Comparison of ENCODE assay signal across 1 cellular context in genomic region chr10:69865450-69865849, GRCh38.
TF ChIP-seq lines count a peak whose summit lies in the region.

No MANE protein-coding gene starts in this region.

TF ChIP-seq in H1, 55 proteins besides CTCF, POLR2A, EP300 and RAD21 (continued from another document):
- TF ChIP-seq CBX8 (IDR thresholded peaks at IDR 0.05; ENCODE audit: borderline replicate concordance, low read depth, low read length) (no peak), CHD7 (IDR thresholded peaks at IDR 0.05; ENCODE audit: insufficient replicate concordance, low read length) (no peak), BCL11A (IDR thresholded peaks at IDR 0.05; ENCODE audit: low read depth in 2 of 2, low read length in 2 of 2) (no peak)
